ENCODE assay signal across 8 cellular contexts in genomic region chr15:41559489-41560177, GRCh38. TPM values are rescaled to one million over a fixed set of nuclear protein-coding genes. Genes with fewer than 3 reads are reported as not detected.
DNase-seq lines count a peak whose midpoint lies in the region.

No MANE protein-coding gene starts in this region.

- peak overlapping the region; percentile 78 for H2BK120ac ChIP-seq in trophoblast cell (ENCODE audit: insufficient read depth, low read length, poor library complexity)

- WGBS in trophoblast cell (ENCODE audit: extremely low coverage, insufficient coverage, insufficient read length), result no CpG with 5 or more reads among the region's 32 CpGs

- POLR2A ChIA-PET in activated CD4-positive, alpha-beta memory T cell treated with anti-CD3 and anti-CD28 coated beads for 36 hours (lab: Charles Lee), result no interaction called here

- H4K8ac ChIP-seq in trophoblast cell (ENCODE audit: low read depth, low read length), result peak overlapping the region; percentile 64

- intact Hi-C loops in activated CD4-positive, alpha-beta memory T cell treated with anti-CD3 and anti-CD28 coated beads for 36 hours (cut with micrococcal nuclease), result loop anchor here (5.0 kb wide), 6 partner anchors 43 to 213 kb away; partner anchors contain the start of genes ITPKA and MAPKBP1

- peaks cover 17% of the 10 kb centered on the region for H3K27me3 Mint-ChIP-seq in activated CD4-positive, alpha-beta memory T cell treated with anti-CD3 and anti-CD28 coated beads for 36 hours

- H3K9ac ChIP-seq in trophoblast cell (ENCODE audit: low read length), result peak overlapping the region; percentile 85

- DNase-seq in activated CD4-positive, alpha-beta T cell treated with anti-CD3 and anti-CD28 coated beads, Interleukin-2, amount 50 U/mL, for 48 hours, result peak; percentile 6 to 7
- no peak for DNase-seq in activated CD4-positive, alpha-beta T cell treated with anti-CD3 and anti-CD28 coated beads for 48 hours
- DNase-seq in activated CD4-positive, alpha-beta memory T cell treated with anti-CD3 and anti-CD28 coated beads for 36 hours, result peak; percentile 15
- DNase-seq in germinal center (ENCODE audit: low spot score) (peak; percentile 21), trophoblast cell (no peak), SHP77 treated with DMSO at 0.1 percent for 48 hours (lab: John Stamatoyannopoulos, UW) (no peak), COLO829 (ENCODE audit: low spot score) (no peak), DMS153 (lab: John Stamatoyannopoulos, UW) (no peak)

- H2AK5ac ChIP-seq in trophoblast cell (ENCODE audit: low read length), result peak overlapping the region; percentile 65

- H3K9me3 ChIP-seq in trophoblast cell (ENCODE audit: insufficient read depth, low read depth, low read length), result no peaks in the 10 kb centered on the region

- no peak overlapping the region for H3K27ac Mint-ChIP-seq in activated CD4-positive, alpha-beta memory T cell treated with anti-CD3 and anti-CD28 coated beads for 36 hours

- H2BK5ac ChIP-seq in trophoblast cell (ENCODE audit: low read depth, low read length, poor library complexity), result peak overlapping the region; percentile 29

- peak overlapping the region; percentile 73 for H3K4me3 Mint-ChIP-seq in activated CD4-positive, alpha-beta memory T cell treated with anti-CD3 and anti-CD28 coated beads for 36 hours

- peak overlapping the region; percentile 83 for H4K91ac ChIP-seq in trophoblast cell (ENCODE audit: low read depth, low read length)

- H3K9me3 Mint-ChIP-seq in activated CD4-positive, alpha-beta memory T cell treated with anti-CD3 and anti-CD28 coated beads for 36 hours, result no peaks in the 10 kb centered on the region

- H2AFZ ChIP-seq in trophoblast cell (ENCODE audit: insufficient read depth, low read length, poor library complexity), result peak overlapping the region; percentile 43

- peaks cover 17% of the 10 kb centered on the region for H3K79me2 ChIP-seq in trophoblast cell (ENCODE audit: control insufficient read depth, insufficient read depth, low read length, poor library complexity)

- H3K36me3 ChIP-seq in trophoblast cell (ENCODE audit: control insufficient read depth in 1 of 2, insufficient read depth in 2 of 2, low read length in 2 of 2), result peaks cover 26 to 29% of the 10 kb centered on the region in 2 experiments

- peaks cover 44 to 47% of the 10 kb centered on the region in 2 experiments for H3K4me1 ChIP-seq in trophoblast cell (ENCODE audit: control insufficient read depth in 1 of 2, insufficient read depth in 2 of 2, low read length in 2 of 2)

- H2BK12ac ChIP-seq in trophoblast cell (ENCODE audit: low read length), result peak overlapping the region; percentile 6

- peak overlapping the region; percentile 97 for H3K4me2 ChIP-seq in trophoblast cell (ENCODE audit: low read length)

- no peak overlapping the region for H3K23ac ChIP-seq in trophoblast cell (ENCODE audit: low read length)

- no peaks in the 10 kb centered on the region for H3K36me3 Mint-ChIP-seq in activated CD4-positive, alpha-beta memory T cell treated with anti-CD3 and anti-CD28 coated beads for 36 hours

- H3K18ac ChIP-seq in trophoblast cell (ENCODE audit: low read length), result peak overlapping the region; percentile 89

- peaks cover 17% of the 10 kb centered on the region for H3K4me1 Mint-ChIP-seq in activated CD4-positive, alpha-beta memory T cell treated with anti-CD3 and anti-CD28 coated beads for 36 hours (ENCODE audit: low read depth)

- peak overlapping the region; percentile 76 for H4K12ac ChIP-seq in trophoblast cell (ENCODE audit: low read depth, low read length)

- peak overlapping the region; percentile 94 for H3K4ac ChIP-seq in trophoblast cell (ENCODE audit: low read depth, low read length)

- CTCF ChIA-PET in activated CD4-positive, alpha-beta memory T cell treated with anti-CD3 and anti-CD28 coated beads for 36 hours (lab: Charles Lee), result interaction anchor here (2.9 kb wide), 1 partner anchor 93 kb away, joined by 26 read pairs; no protein-coding TSS in a partner anchor

- peak overlapping the region; percentile 89 for H3K27ac ChIP-seq in trophoblast cell (ENCODE audit: low read depth, low read length)

- no peaks in the 10 kb centered on the region for H3K27me3 ChIP-seq in trophoblast cell (ENCODE audit: insufficient read depth, low read length)

- peak overlapping the region; percentile 86 for H3K4me3 ChIP-seq in trophoblast cell (ENCODE audit: low read depth, low read length)

- H3K14ac ChIP-seq in trophoblast cell (ENCODE audit: low read length), result peak overlapping the region; percentile 80

- peaks cover 32% of the 10 kb centered on the region for H3K79me1 ChIP-seq in trophoblast cell (ENCODE audit: low read length)

RNA-seq across cellular contexts. Expression of gene TYRO3, which starts 0.6 kb away (rescaled TPM):
- 1 to 10 TPM; 3.1 to 4.3 TPM for total RNA-seq in activated CD4-positive, alpha-beta memory T cell treated with anti-CD3 and anti-CD28 coated beads for 36 hours
- polyA plus RNA-seq in trophoblast cell (2013), result 174 and 187 TPM in 2 replicates

RNA-seq across cellular contexts. Expression of gene RPAP1, which starts 15.6 kb away (rescaled TPM):
- total RNA-seq in activated CD4-positive, alpha-beta memory T cell treated with anti-CD3 and anti-CD28 coated beads for 36 hours, result 10 to 100 TPM; 45.0 to 49.9 TPM
- 27.4 and 28.9 TPM in 2 replicates for polyA plus RNA-seq in trophoblast cell (2013)

RNA-seq across cellular contexts. Expression of gene LTK, which starts 46.0 kb away (rescaled TPM):
- under 1 TPM; 0.29 to 0.34 TPM for total RNA-seq in activated CD4-positive, alpha-beta memory T cell treated with anti-CD3 and anti-CD28 coated beads for 36 hours
- polyA plus RNA-seq in trophoblast cell (2013), result 0.39 and 0.47 TPM in 2 replicates

Comparison
In these comparisons a context has a peak if more than half of its experiments do, and no peak if none do; other contexts are left out.
1. DNase-seq: peak in activated CD4-positive, alpha-beta T cell treated with anti-CD3 and anti-CD28 coated beads, Interleukin-2, amount 50 U/mL, for 48 hours (2 of 2), activated CD4-positive, alpha-beta memory T cell treated with anti-CD3 and anti-CD28 coated beads for 36 hours (single experiment) and germinal center (single experiment); none in activated CD4-positive, alpha-beta T cell treated with anti-CD3 and anti-CD28 coated beads for 48 hours (single experiment), trophoblast cell (0 of 2), SHP77 treated with DMSO at 0.1 percent for 48 hours (single experiment), COLO829 (single experiment) and DMS153 (single experiment).